In the genomic region with DNA sequence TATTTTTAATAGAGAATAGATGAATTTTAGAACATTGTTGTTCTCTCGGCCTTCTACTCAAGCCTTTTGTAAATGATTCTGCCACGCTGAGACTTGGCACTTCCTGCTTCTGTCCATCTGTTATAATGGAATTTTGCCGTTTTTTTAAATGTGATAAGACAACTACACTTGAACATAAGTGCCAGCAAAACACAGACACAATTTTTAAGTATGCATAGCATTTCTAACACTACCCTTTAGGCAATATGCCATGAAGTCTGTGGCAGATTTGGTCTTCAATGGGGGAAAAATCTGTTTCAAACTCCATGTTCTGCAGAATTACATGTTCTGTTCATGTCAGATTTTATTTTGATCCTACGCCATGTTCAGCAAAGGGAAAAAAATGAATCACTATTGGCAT, we compare ENCODE assay signal across 35 cellular contexts.
"Had no signal": no experiment of that assay in that cellular context is flagged by ENCODE, and none has a peak within 500 bp of the region (broad histone marks: within the 10 kb centered on the region; RNA-seq: fewer than 3 reads in every experiment).

No MANE protein-coding gene starts in this region.

- H3K27me3 ChIP-seq: adrenal gland, body of pancreas, breast epithelium, esophagus squamous epithelium, gastroesophageal sphincter, heart right ventricle, hepatocyte had no signal

- H3K9me3 Mint-ChIP-seq: activated CD4-positive, alpha-beta memory T cell treated with anti-CD3 and anti-CD28 coated beads for 36 hours; activated CD4-positive, alpha-beta T cell treated with anti-CD3 and anti-CD28 coated beads, Interleukin-2, amount 10 ng/mL, durations not matched to agents 24 days and 14 days; activated naive CD4-positive, alpha-beta T cell treated with anti-CD3 and anti-CD28 coated beads for 36 hours; activated naive CD4-positive, alpha-beta T cell treated with anti-CD3 and anti-CD28 coated beads, Interleukin-2, amount 50 U/mL, for 24 hours; activated naive CD8-positive, alpha-beta T cell treated with anti-CD3 and anti-CD28 coated beads for 36 hours; activated naive CD8-positive, alpha-beta T cell treated with anti-CD3 and anti-CD28 coated beads, Interleukin-2, amount 50 U/mL, for 24 hours; activated T-helper 1 cell treated with anti-CD3 and anti-CD28 coated beads, Interleukin-12 subunit alpha, Interleukin-12 subunit beta, Interleukin-2, Interleukin-4 antibody, amounts not matched to agents 30 ng/mL and 10 ng/mL and 1 ng/mL, durations not matched to agents 14 hours and 24 hours and 36 hours; activated T-helper 2 cell treated with anti-CD3 and anti-CD28 coated beads, Interferon-gamma antibody, Interleukin-2, Interleukin-4, amounts not matched to agents 10 μg/mL and 5 μg/mL and 100 μg/mL, durations not matched to agents 14 hours and 24 hours and 36 hours; T-helper 1 cell treated with Interleukin-12 subunit alpha and Interleukin-12 subunit beta and Interleukin-4 antibody, amounts not matched to agents 30 μg/mL and 1 μg/mL, for 36 hours had no signal

- H3K4me2 ChIP-seq: hepatocyte had no signal

- ATAC-seq: activated CD4-positive, alpha-beta T cell treated with anti-CD3 and anti-CD28 coated beads for 36 hours; activated CD8-positive, alpha-beta memory T cell treated with anti-CD3 and anti-CD28 coated beads, Interleukin-2, amount 10 ng/mL, durations not matched to agents 7 days and 5 days; activated CD8-positive, alpha-beta T cell treated with anti-CD3 and anti-CD28 coated beads, Interleukin-2, amount 10 ng/mL, durations not matched to agents 7 days and 5 days; activated naive CD8-positive, alpha-beta T cell treated with anti-CD3 and anti-CD28 coated beads, Interleukin-2, amount 50 U/mL, for 24 hours; body of pancreas; effector memory CD8-positive, alpha-beta T cell; gastroesophageal sphincter; heart right ventricle had no signal

- H3K27me3 Mint-ChIP-seq: activated CD4-positive, alpha-beta memory T cell treated with anti-CD3 and anti-CD28 coated beads for 36 hours; activated CD4-positive, alpha-beta T cell treated with anti-CD3 and anti-CD28 coated beads for 36 hours; activated CD4-positive, alpha-beta T cell treated with anti-CD3 and anti-CD28 coated beads, Interleukin-2, amount 10 ng/mL, durations not matched to agents 24 days and 14 days; activated CD8-positive, alpha-beta memory T cell treated with anti-CD3 and anti-CD28 coated beads, Interleukin-2, amount 10 ng/mL, durations not matched to agents 7 days and 5 days; activated naive CD4-positive, alpha-beta T cell treated with anti-CD3 and anti-CD28 coated beads, Interleukin-2, amount 50 U/mL, for 24 hours; activated naive CD8-positive, alpha-beta T cell treated with anti-CD3 and anti-CD28 coated beads for 36 hours; activated naive CD8-positive, alpha-beta T cell treated with anti-CD3 and anti-CD28 coated beads, Interleukin-2, amount 50 U/mL, for 24 hours; effector memory CD8-positive, alpha-beta T cell had no signal

- H3K36me3 Mint-ChIP-seq: activated CD4-positive, alpha-beta memory T cell treated with anti-CD3 and anti-CD28 coated beads for 36 hours; activated CD8-positive, alpha-beta memory T cell treated with anti-CD3 and anti-CD28 coated beads, Interleukin-2, amount 10 ng/mL, durations not matched to agents 7 days and 5 days; activated naive CD4-positive, alpha-beta T cell treated with anti-CD3 and anti-CD28 coated beads, Interleukin-2, amount 50 U/mL, for 24 hours; activated naive CD8-positive, alpha-beta T cell treated with anti-CD3 and anti-CD28 coated beads for 36 hours had no signal

- H3K4me1 Mint-ChIP-seq: activated CD4-positive, alpha-beta T cell treated with anti-CD3 and anti-CD28 coated beads for 36 hours; activated CD4-positive, alpha-beta T cell treated with anti-CD3 and anti-CD28 coated beads, Interleukin-2, amount 10 ng/mL, durations not matched to agents 24 days and 14 days; activated CD8-positive, alpha-beta memory T cell treated with anti-CD3 and anti-CD28 coated beads, Interleukin-2, amount 10 ng/mL, durations not matched to agents 7 days and 5 days; activated naive CD4-positive, alpha-beta T cell treated with anti-CD3 and anti-CD28 coated beads, Interleukin-2, amount 50 U/mL, for 24 hours; activated naive CD8-positive, alpha-beta T cell treated with anti-CD3 and anti-CD28 coated beads for 36 hours; activated naive CD8-positive, alpha-beta T cell treated with anti-CD3 and anti-CD28 coated beads, Interleukin-2, amount 50 U/mL, for 24 hours had no signal

- DNase-seq: activated CD4-positive, alpha-beta memory T cell treated with anti-CD3 and anti-CD28 coated beads for 36 hours; activated CD4-positive, alpha-beta T cell treated with anti-CD3 and anti-CD28 coated beads for 36 hours; activated CD4-positive, alpha-beta T cell treated with anti-CD3 and anti-CD28 coated beads, Interleukin-2, amount 10 ng/mL, durations not matched to agents 24 days and 14 days; activated CD4-positive, CD25-positive, alpha-beta regulatory T cell; activated CD4-positive, CD25-positive, alpha-beta regulatory T cell treated with anti-CD3 and anti-CD28 coated beads, Interleukin-2, amount 50 U/mL, for 72 hours; activated CD8-positive, alpha-beta memory T cell treated with anti-CD3 and anti-CD28 coated beads, Interleukin-2, amount 10 ng/mL, durations not matched to agents 7 days and 5 days; activated CD8-positive, alpha-beta memory T cell treated with anti-CD3 and anti-CD28 coated beads, Interleukin-2, amount 50 U/mL, for 4 hours; activated CD8-positive, alpha-beta T cell treated with anti-CD3 and anti-CD28 coated beads, Interleukin-2, amount 10 ng/mL, durations not matched to agents 7 days and 5 days; activated effector memory CD4-positive, alpha-beta T cell treated with anti-CD3 and anti-CD28 coated beads, Interleukin-2, amount 50 U/mL, for 16 hours; activated naive CD4-positive, alpha-beta T cell treated with anti-CD3 and anti-CD28 coated beads for 36 hours; activated naive CD8-positive, alpha-beta T cell treated with anti-CD3 and anti-CD28 coated beads for 36 hours; activated naive CD8-positive, alpha-beta T cell treated with anti-CD3 and anti-CD28 coated beads, Interleukin-2, amount 50 U/mL, for 24 hours; activated T-cell treated with anti-CD3 and anti-CD28 coated beads, Interleukin-2, amount 50 U/mL, for 1 hour; activated T-cell treated with anti-CD3 and anti-CD28 coated beads, Interleukin-2, amount 50 U/mL, for 48 hours; adrenal gland; amygdala; aorta; body of pancreas; central memory CD4-positive, alpha-beta T cell; cortex of kidney; dermis blood vessel endothelial cell; effector CD4-positive, alpha-beta T cell; effector memory CD8-positive, alpha-beta T cell; erythroblast; esophagus squamous epithelium; foreskin melanocyte; heart right ventricle had no signal

- H3K4me3 ChIP-seq: adrenal gland, body of pancreas, breast epithelium, cardiac muscle cell, esophagus squamous epithelium, gastroesophageal sphincter, heart right ventricle, hepatocyte had no signal

- H3K79me2 ChIP-seq: hepatocyte had no signal

- H3K9me3 ChIP-seq: adrenal gland, body of pancreas, breast epithelium, esophagus squamous epithelium, gastroesophageal sphincter, heart right ventricle had no signal

- H3K27ac Mint-ChIP-seq: activated CD4-positive, alpha-beta memory T cell treated with anti-CD3 and anti-CD28 coated beads for 36 hours; activated CD4-positive, alpha-beta T cell treated with anti-CD3 and anti-CD28 coated beads for 36 hours; activated CD4-positive, alpha-beta T cell treated with anti-CD3 and anti-CD28 coated beads, Interleukin-2, amount 10 ng/mL, durations not matched to agents 24 days and 14 days; activated CD8-positive, alpha-beta memory T cell treated with anti-CD3 and anti-CD28 coated beads, Interleukin-2, amount 10 ng/mL, durations not matched to agents 7 days and 5 days; activated CD8-positive, alpha-beta T cell treated with anti-CD3 and anti-CD28 coated beads, Interleukin-2, amount 10 ng/mL, durations not matched to agents 7 days and 5 days; activated naive CD4-positive, alpha-beta T cell treated with anti-CD3 and anti-CD28 coated beads for 36 hours; activated naive CD4-positive, alpha-beta T cell treated with anti-CD3 and anti-CD28 coated beads, Interleukin-2, amount 50 U/mL, for 24 hours; activated naive CD8-positive, alpha-beta T cell treated with anti-CD3 and anti-CD28 coated beads for 36 hours; activated naive CD8-positive, alpha-beta T cell treated with anti-CD3 and anti-CD28 coated beads, Interleukin-2, amount 50 U/mL, for 24 hours; activated T-helper 1 cell treated with anti-CD3 and anti-CD28 coated beads, Interleukin-12 subunit alpha, Interleukin-12 subunit beta, Interleukin-2, Interleukin-4 antibody, amounts not matched to agents 30 ng/mL and 10 ng/mL and 1 ng/mL, durations not matched to agents 14 hours and 24 hours and 36 hours; activated T-helper 2 cell treated with anti-CD3 and anti-CD28 coated beads, Interferon-gamma antibody, Interleukin-2, Interleukin-4, amounts not matched to agents 10 μg/mL and 5 μg/mL and 100 μg/mL, durations not matched to agents 14 hours and 24 hours and 36 hours; effector memory CD8-positive, alpha-beta T cell; T-helper 1 cell treated with Interleukin-12 subunit alpha and Interleukin-12 subunit beta and Interleukin-4 antibody, amounts not matched to agents 30 μg/mL and 1 μg/mL, for 36 hours had no signal

- H3K36me3 ChIP-seq: adrenal gland, breast epithelium, cardiac muscle cell, esophagus squamous epithelium, gastroesophageal sphincter, heart right ventricle had no signal

- H3K4me3 Mint-ChIP-seq: activated CD4-positive, alpha-beta memory T cell treated with anti-CD3 and anti-CD28 coated beads for 36 hours; activated CD4-positive, alpha-beta T cell treated with anti-CD3 and anti-CD28 coated beads for 36 hours; activated CD4-positive, alpha-beta T cell treated with anti-CD3 and anti-CD28 coated beads, Interleukin-2, amount 10 ng/mL, durations not matched to agents 24 days and 14 days; activated CD8-positive, alpha-beta memory T cell treated with anti-CD3 and anti-CD28 coated beads, Interleukin-2, amount 10 ng/mL, durations not matched to agents 7 days and 5 days; activated CD8-positive, alpha-beta T cell treated with anti-CD3 and anti-CD28 coated beads, Interleukin-2, amount 10 ng/mL, durations not matched to agents 7 days and 5 days; activated naive CD4-positive, alpha-beta T cell treated with anti-CD3 and anti-CD28 coated beads for 36 hours; activated naive CD4-positive, alpha-beta T cell treated with anti-CD3 and anti-CD28 coated beads, Interleukin-2, amount 50 U/mL, for 24 hours; activated naive CD8-positive, alpha-beta T cell treated with anti-CD3 and anti-CD28 coated beads for 36 hours; activated naive CD8-positive, alpha-beta T cell treated with anti-CD3 and anti-CD28 coated beads, Interleukin-2, amount 50 U/mL, for 24 hours; activated T-helper 1 cell treated with anti-CD3 and anti-CD28 coated beads, Interleukin-12 subunit alpha, Interleukin-12 subunit beta, Interleukin-2, Interleukin-4 antibody, amounts not matched to agents 30 ng/mL and 10 ng/mL and 1 ng/mL, durations not matched to agents 14 hours and 24 hours and 36 hours; effector memory CD8-positive, alpha-beta T cell; T-helper 1 cell treated with Interleukin-12 subunit alpha and Interleukin-12 subunit beta and Interleukin-4 antibody, amounts not matched to agents 30 μg/mL and 1 μg/mL, for 36 hours had no signal

- H2AFZ ChIP-seq: hepatocyte had no signal

- H3K4me1 ChIP-seq: adrenal gland, body of pancreas, breast epithelium, esophagus squamous epithelium, gastroesophageal sphincter, heart right ventricle had no signal

- H3K27ac ChIP-seq: adrenal gland, body of pancreas, breast epithelium, cardiac muscle cell, esophagus squamous epithelium, gastroesophageal sphincter, heart right ventricle, hepatocyte had no signal
